In genomic region chr7:378041-378420, GRCh38 we compare ENCODE assay signal across 21 cellular contexts.
A peak's percentile ranks its signal among the peaks of the same experiment; 100 is the strongest.
DNase-seq lines count a peak whose midpoint lies in the region; ATAC-seq and TF ChIP-seq lines count a peak whose summit lies in the region.
"Had no signal": no experiment of that assay in that cellular context is flagged by ENCODE, and none has a peak within 500 bp of the region (broad histone marks: within the 10 kb centered on the region; RNA-seq: fewer than 3 reads in every experiment).

No MANE protein-coding gene starts in this region.

- no peak overlapping the region for H2BK120ac ChIP-seq in neuronal stem cell (ENCODE audit: low read depth, low read length)

- CTCF ChIA-PET in activated naive CD4-positive, alpha-beta T cell treated with anti-CD3 and anti-CD28 coated beads for 36 hours (lab: Charles Lee) = no interaction called here
- CTCF ChIA-PET in RWPE1 (lab: Yijun Ruan, JAX) (no interaction called here), PC-3 (lab: Charles Lee) (no interaction called here)

- no peak overlapping the region for H4K91ac ChIP-seq in neuronal stem cell (ENCODE audit: low read depth, low read length, poor library complexity)

- H3K36me3 ChIP-seq in neuronal stem cell (replicated peaks in 1 of 2; ENCODE audit: control insufficient read depth in 2 of 2, insufficient read depth in 2 of 2, low read length in 2 of 2) = no peaks in the 10 kb centered on the region
- H3K36me3 ChIP-seq in PC-3 (ENCODE audit: low read depth, low read length) = no peaks in the 10 kb centered on the region
- H3K36me3 ChIP-seq: adrenal gland, brain microvascular endothelial cell, sigmoid colon, SJCRH30, upper lobe of left lung had no signal

- H4K8ac ChIP-seq in neuronal stem cell (ENCODE audit: low read depth, low read length) = no peak overlapping the region

- no peak overlapping the region for H3K4ac ChIP-seq in neuronal stem cell (ENCODE audit: low read length)

- H2BK12ac ChIP-seq in neuronal stem cell (ENCODE audit: low read length) = peak overlapping the region; percentile 46

- no peak overlapping the region for H3K4me3 Mint-ChIP-seq in activated naive CD4-positive, alpha-beta T cell treated with anti-CD3 and anti-CD28 coated beads for 36 hours
- H3K4me3 Mint-ChIP-seq: activated CD4-positive, alpha-beta memory T cell treated with anti-CD3 and anti-CD28 coated beads, Interleukin-2, amount 10 ng/mL, durations not matched to agents 7 days and 5 days; memory B cell had no signal

- H3K79me2 ChIP-seq in PC-3 (ENCODE audit: low read length) = no peaks in the 10 kb centered on the region
- H3K79me2 ChIP-seq: parathyroid adenoma had no signal

- no peaks in the 10 kb centered on the region for H3K9me2 ChIP-seq in PC-3 (replicated peaks; ENCODE audit: low read length)

- H3K4me1 ChIP-seq in neuronal stem cell (ENCODE audit: control insufficient read depth in 2 of 2, insufficient read depth in 1 of 2, low read depth in 1 of 2, low read length in 2 of 2) (peaks cover 9 to 41% of the 10 kb centered on the region in 2 donors), PC-3 (ENCODE audit: insufficient read depth, low read length) (no peaks in the 10 kb centered on the region)
- H3K4me1 ChIP-seq: adrenal gland, SJCRH30 had no signal

- no peak overlapping the region for H3K14ac ChIP-seq in neuronal stem cell (ENCODE audit: low read length)

- H3K4me1 Mint-ChIP-seq in activated naive CD4-positive, alpha-beta T cell treated with anti-CD3 and anti-CD28 coated beads for 36 hours (ENCODE audit: low read depth) = peaks cover 28% of the 10 kb centered on the region

- peaks cover 4% of the 10 kb centered on the region for H3K9me3 Mint-ChIP-seq in activated naive CD4-positive, alpha-beta T cell treated with anti-CD3 and anti-CD28 coated beads for 36 hours
- peaks cover 0 to 4% of the 10 kb centered on the region in 2 donors for H3K9me3 Mint-ChIP-seq in activated naive CD4-positive, alpha-beta T cell treated with anti-CD3 and anti-CD28 coated beads, Interleukin-2, amount 50 U/mL, for 72 hours
- H3K9me3 Mint-ChIP-seq: activated CD4-positive, alpha-beta memory T cell treated with anti-CD3 and anti-CD28 coated beads, Interleukin-2, amount 10 ng/mL, durations not matched to agents 7 days and 5 days; memory B cell had no signal

- peaks cover 2% of the 10 kb centered on the region for H3K79me1 ChIP-seq in neuronal stem cell (ENCODE audit: low read depth, low read length)

- H3K27ac Mint-ChIP-seq in activated naive CD4-positive, alpha-beta T cell treated with anti-CD3 and anti-CD28 coated beads for 36 hours = no peak overlapping the region
- H3K27ac Mint-ChIP-seq in activated naive CD4-positive, alpha-beta T cell treated with anti-CD3 and anti-CD28 coated beads, Interleukin-2, amount 50 U/mL, for 72 hours = no peak overlapping the region
- H3K27ac Mint-ChIP-seq: activated CD4-positive, alpha-beta memory T cell treated with anti-CD3 and anti-CD28 coated beads, Interleukin-2, amount 10 ng/mL, durations not matched to agents 7 days and 5 days; CD4-positive, CD25-positive, alpha-beta regulatory T cell; memory B cell had no signal

- H3K18ac ChIP-seq in neuronal stem cell (ENCODE audit: low read length) = peak overlapping the region; percentile 92

- no peak for TF ChIP-seq CTCF in RWPE1 (conservative IDR thresholded peaks at IDR 0.05; ENCODE audit: low read depth)
- no peak for TF ChIP-seq CTCF in PC-3 (conservative IDR thresholded peaks at IDR 0.05; ENCODE audit: low read depth, low read length)

- H2AK5ac ChIP-seq in neuronal stem cell (ENCODE audit: low read depth, low read length) = peak overlapping the region; percentile 97

- no peaks in the 10 kb centered on the region for H3F3A ChIP-seq in PC-3 (ENCODE audit: low read length, unreplicated experiment)

- peak overlapping the region; percentile 71 for H3K27ac ChIP-seq in RWPE1
- no peak overlapping the region for H3K27ac ChIP-seq in neuronal stem cell (replicated peaks; ENCODE audit: low read length)
- no peak overlapping the region for H3K27ac ChIP-seq in PC-3 (ENCODE audit: low read length)
- H3K27ac ChIP-seq: adrenal gland, brain microvascular endothelial cell, parathyroid adenoma, sigmoid colon, SJCRH30, upper lobe of left lung had no signal

- peak; percentile 4 for DNase-seq in activated naive CD4-positive, alpha-beta T cell treated with anti-CD3 and anti-CD28 coated beads for 36 hours
- DNase-seq in activated naive CD4-positive, alpha-beta T cell treated with anti-CD3 and anti-CD28 coated beads, Interleukin-2, amount 50 U/mL, for 72 hours (ENCODE audit: low spot score in 2 of 2) = no peak
- no peak for DNase-seq in RWPE1 (ENCODE audit: low spot score)
- peak; percentile 45 for DNase-seq in ecto neural progenitor cell (ENCODE audit: low spot score)
- no peak for DNase-seq in neuronal stem cell (ENCODE audit: low spot score)
- no peak for DNase-seq in PC-3
- DNase-seq: activated CD4-positive, alpha-beta memory T cell treated with anti-CD3 and anti-CD28 coated beads, Interleukin-2, amount 10 ng/mL, durations not matched to agents 7 days and 5 days; brain microvascular endothelial cell; CD4-positive, CD25-positive, alpha-beta regulatory T cell; DMS 273 treated with DMSO at 0.1 percent for 48 hours; GOT3; kidney glomerular epithelial cell; NCI-H2081 treated with DMSO at 0.1 percent for 48 hours; SJCRH30; stimulated activated CD4-positive, alpha-beta T cell treated with anti-CD3 and anti-CD28 coated beads, Interleukin-15, amount 100 ng/mL, for 24 hours had no signal

- no peaks in the 10 kb centered on the region for H4K20me1 ChIP-seq in PC-3 (ENCODE audit: low read length)

- no peaks in the 10 kb centered on the region for H3K27me3 Mint-ChIP-seq in activated naive CD4-positive, alpha-beta T cell treated with anti-CD3 and anti-CD28 coated beads for 36 hours (ENCODE audit: low read depth)

- no peak overlapping the region for H2AFZ ChIP-seq in neuronal stem cell (ENCODE audit: low read length)
- H2AFZ ChIP-seq in PC-3 (ENCODE audit: low read length) = no peak overlapping the region
- H2AFZ ChIP-seq: parathyroid adenoma had no signal

- intact Hi-C loops in activated naive CD4-positive, alpha-beta T cell treated with anti-CD3 and anti-CD28 coated beads for 36 hours (cut with micrococcal nuclease) = no loop called here
- intact Hi-C loops in PC-3 (cut with micrococcal nuclease) = no loop called here

- no peak overlapping the region for H3K23ac ChIP-seq in neuronal stem cell (ENCODE audit: low read depth, low read length, poor library complexity)

- H3K4me2 ChIP-seq in neuronal stem cell (ENCODE audit: insufficient read depth, low read length, poor library complexity, severe bottlenecking) (no peak overlapping the region), PC-3 (ENCODE audit: low read length) (no peak overlapping the region)

- no peak overlapping the region for H3K4me3 ChIP-seq in neuronal stem cell (ENCODE audit: low read length in 2 of 2)
- H3K4me3 ChIP-seq in PC-3 (ENCODE audit: low read length) = no peak overlapping the region
- H3K4me3 ChIP-seq: adrenal gland, sigmoid colon, SJCRH30, upper lobe of left lung had no signal

- no peaks in the 10 kb centered on the region for H3K36me3 Mint-ChIP-seq in activated naive CD4-positive, alpha-beta T cell treated with anti-CD3 and anti-CD28 coated beads for 36 hours (ENCODE audit: low read depth)
- H3K36me3 Mint-ChIP-seq in activated naive CD4-positive, alpha-beta T cell treated with anti-CD3 and anti-CD28 coated beads, Interleukin-2, amount 50 U/mL, for 72 hours = peaks cover 5 to 17% of the 10 kb centered on the region in 2 donors
- H3K36me3 Mint-ChIP-seq: CD4-positive, CD25-positive, alpha-beta regulatory T cell had no signal

- peak overlapping the region; percentile 49 for H2BK15ac ChIP-seq in neuronal stem cell (ENCODE audit: low read length)

- no TSS peak for BruUV-seq in PC-3 (replicated peaks; lab: Mats Ljungman, UMichigan)

- H3K27me3 ChIP-seq in neuronal stem cell (ENCODE audit: control insufficient read depth in 3 of 3, insufficient read depth in 3 of 3, low read depth in 1 of 3, low read length in 3 of 3) (peaks cover 0 to 53% (median 0%) of the 10 kb centered on the region in 3 experiments), PC-3 (ENCODE audit: low read length) (no peaks in the 10 kb centered on the region)
- H3K27me3 ChIP-seq: SJCRH30, upper lobe of left lung had no signal

- H3K9ac ChIP-seq in neuronal stem cell (ENCODE audit: low read depth, low read length, poor library complexity) (no peak overlapping the region), PC-3 (ENCODE audit: low read length) (no peak overlapping the region)
- H3K9ac ChIP-seq: parathyroid adenoma had no signal

- ATAC-seq in activated naive CD4-positive, alpha-beta T cell treated with anti-CD3 and anti-CD28 coated beads, Interleukin-2, amount 50 U/mL, for 72 hours = no peak
- ATAC-seq in PC-3 (no peak), GM21576 (IDR thresholded peaks at IDR 0.05; ENCODE audit: unreplicated experiment) (no peak)

- H2BK5ac ChIP-seq in neuronal stem cell (ENCODE audit: low read length) = peak overlapping the region; percentile 80

- no CpG with 5 or more reads among the region's 13 CpGs for WGBS in neuronal stem cell (ENCODE audit: extremely low coverage in 2 of 2, insufficient read length in 2 of 2, insufficient replicate concordance in 1 of 2), 2 donors

- POLR2A ChIA-PET in RWPE1 (lab: Yijun Ruan, JAX; ENCODE audit: low non-redundant PET) = no interaction called here
- POLR2A ChIA-PET in PC-3 (lab: Charles Lee; ENCODE audit: unreplicated experiment) = no interaction called here

- H3K9me3 ChIP-seq in neuronal stem cell (replicated peaks in 1 of 2; ENCODE audit: control insufficient read depth in 2 of 2, insufficient read depth in 1 of 2, low read depth in 1 of 2, low read length in 2 of 2) (peaks cover 0 to 3% of the 10 kb centered on the region in 2 donors), PC-3 (ENCODE audit: low read length) (no peaks in the 10 kb centered on the region)
- H3K9me3 ChIP-seq: adrenal gland, SJCRH30 had no signal

Comparison
In these comparisons a context has a peak if more than half of its experiments do, and no peak if none do; other contexts are left out.
1. DNase-seq: peak in activated naive CD4-positive, alpha-beta T cell treated with anti-CD3 and anti-CD28 coated beads for 36 hours (single experiment) and ecto neural progenitor cell (single experiment); none in activated naive CD4-positive, alpha-beta T cell treated with anti-CD3 and anti-CD28 coated beads, Interleukin-2, amount 50 U/mL, for 72 hours (0 of 2), RWPE1 (single experiment), neuronal stem cell (single experiment) and PC-3 (single experiment).